In the genomic region with DNA sequence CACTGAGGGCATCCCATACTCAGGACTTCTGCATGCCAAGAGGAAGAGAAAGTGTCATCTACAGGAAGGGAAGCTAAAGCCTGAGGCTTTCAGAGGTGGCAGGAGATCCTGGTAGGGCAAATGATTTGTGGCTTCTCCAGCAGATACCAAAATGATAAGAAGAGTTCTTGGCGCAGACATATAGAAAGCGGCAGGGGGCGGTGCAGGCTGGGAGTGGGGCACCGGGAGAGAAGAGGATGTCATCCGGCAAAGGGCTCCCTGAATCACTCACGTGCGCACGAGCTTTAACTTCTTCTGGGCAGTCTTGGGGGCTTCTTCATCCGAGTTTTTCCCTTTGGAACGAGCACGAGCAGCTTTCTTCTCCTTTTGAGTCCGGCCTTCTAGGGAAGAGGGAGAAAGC, we compare ENCODE assay signal across 1 cellular context.
TF ChIP-seq lines count a peak whose summit lies in the region.

No MANE protein-coding gene starts in this region.

TF ChIP-seq in GM23338, 12 proteins besides CTCF, POLR2A, EP300 and RAD21:
- TF ChIP-seq, protein P1, sequence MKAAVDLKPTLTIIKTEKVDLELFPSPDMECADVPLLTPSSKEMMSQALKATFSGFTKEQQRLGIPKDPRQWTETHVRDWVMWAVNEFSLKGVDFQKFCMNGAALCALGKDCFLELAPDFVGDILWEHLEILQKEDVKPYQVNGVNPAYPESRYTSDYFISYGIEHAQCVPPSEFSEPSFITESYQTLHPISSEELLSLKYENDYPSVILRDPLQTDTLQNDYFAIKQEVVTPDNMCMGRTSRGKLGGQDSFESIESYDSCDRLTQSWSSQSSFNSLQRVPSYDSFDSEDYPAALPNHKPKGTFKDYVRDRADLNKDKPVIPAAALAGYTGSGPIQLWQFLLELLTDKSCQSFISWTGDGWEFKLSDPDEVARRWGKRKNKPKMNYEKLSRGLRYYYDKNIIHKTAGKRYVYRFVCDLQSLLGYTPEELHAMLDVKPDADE (IDR thresholded peaks at IDR 0.05): no peak
- TF ChIP-seq, protein P2, sequence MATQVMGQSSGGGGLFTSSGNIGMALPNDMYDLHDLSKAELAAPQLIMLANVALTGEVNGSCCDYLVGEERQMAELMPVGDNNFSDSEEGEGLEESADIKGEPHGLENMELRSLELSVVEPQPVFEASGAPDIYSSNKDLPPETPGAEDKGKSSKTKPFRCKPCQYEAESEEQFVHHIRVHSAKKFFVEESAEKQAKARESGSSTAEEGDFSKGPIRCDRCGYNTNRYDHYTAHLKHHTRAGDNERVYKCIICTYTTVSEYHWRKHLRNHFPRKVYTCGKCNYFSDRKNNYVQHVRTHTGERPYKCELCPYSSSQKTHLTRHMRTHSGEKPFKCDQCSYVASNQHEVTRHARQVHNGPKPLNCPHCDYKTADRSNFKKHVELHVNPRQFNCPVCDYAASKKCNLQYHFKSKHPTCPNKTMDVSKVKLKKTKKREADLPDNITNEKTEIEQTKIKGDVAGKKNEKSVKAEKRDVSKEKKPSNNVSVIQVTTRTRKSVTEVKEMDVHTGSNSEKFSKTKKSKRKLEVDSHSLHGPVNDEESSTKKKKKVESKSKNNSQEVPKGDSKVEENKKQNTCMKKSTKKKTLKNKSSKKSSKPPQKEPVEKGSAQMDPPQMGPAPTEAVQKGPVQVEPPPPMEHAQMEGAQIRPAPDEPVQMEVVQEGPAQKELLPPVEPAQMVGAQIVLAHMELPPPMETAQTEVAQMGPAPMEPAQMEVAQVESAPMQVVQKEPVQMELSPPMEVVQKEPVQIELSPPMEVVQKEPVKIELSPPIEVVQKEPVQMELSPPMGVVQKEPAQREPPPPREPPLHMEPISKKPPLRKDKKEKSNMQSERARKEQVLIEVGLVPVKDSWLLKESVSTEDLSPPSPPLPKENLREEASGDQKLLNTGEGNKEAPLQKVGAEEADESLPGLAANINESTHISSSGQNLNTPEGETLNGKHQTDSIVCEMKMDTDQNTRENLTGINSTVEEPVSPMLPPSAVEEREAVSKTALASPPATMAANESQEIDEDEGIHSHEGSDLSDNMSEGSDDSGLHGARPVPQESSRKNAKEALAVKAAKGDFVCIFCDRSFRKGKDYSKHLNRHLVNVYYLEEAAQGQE (IDR thresholded peaks at IDR 0.05; ENCODE audit: unreplicated experiment): no peak
- TF ChIP-seq EZH2phosphoT487 (IDR thresholded peaks at IDR 0.05; ENCODE audit: unreplicated experiment) (no peak), ZNF331 (CRISPR knock-in tag; IDR thresholded peaks at IDR 0.05; ENCODE audit: low read depth) (no peak), ZNF114 (CRISPR knock-in tag; IDR thresholded peaks at IDR 0.05) (no peak), NANOG (IDR thresholded peaks at IDR 0.05; ENCODE audit: borderline replicate concordance) (no peak), JUNB (IDR thresholded peaks at IDR 0.05; ENCODE audit: unreplicated experiment) (no peak), EZH2 (IDR thresholded peaks at IDR 0.05; ENCODE audit: low read depth, unreplicated experiment) (no peak), CREB1 (CRISPR knock-in tag; IDR thresholded peaks at IDR 0.05; ENCODE audit: low read depth) (no peak), STAT1 (IDR thresholded peaks at IDR 0.05; ENCODE audit: unreplicated experiment) (no peak), POLR2AphosphoS5 (IDR thresholded peaks at IDR 0.05; ENCODE audit: low read depth) (no peak)
- TF ChIP-seq, protein P3, sequence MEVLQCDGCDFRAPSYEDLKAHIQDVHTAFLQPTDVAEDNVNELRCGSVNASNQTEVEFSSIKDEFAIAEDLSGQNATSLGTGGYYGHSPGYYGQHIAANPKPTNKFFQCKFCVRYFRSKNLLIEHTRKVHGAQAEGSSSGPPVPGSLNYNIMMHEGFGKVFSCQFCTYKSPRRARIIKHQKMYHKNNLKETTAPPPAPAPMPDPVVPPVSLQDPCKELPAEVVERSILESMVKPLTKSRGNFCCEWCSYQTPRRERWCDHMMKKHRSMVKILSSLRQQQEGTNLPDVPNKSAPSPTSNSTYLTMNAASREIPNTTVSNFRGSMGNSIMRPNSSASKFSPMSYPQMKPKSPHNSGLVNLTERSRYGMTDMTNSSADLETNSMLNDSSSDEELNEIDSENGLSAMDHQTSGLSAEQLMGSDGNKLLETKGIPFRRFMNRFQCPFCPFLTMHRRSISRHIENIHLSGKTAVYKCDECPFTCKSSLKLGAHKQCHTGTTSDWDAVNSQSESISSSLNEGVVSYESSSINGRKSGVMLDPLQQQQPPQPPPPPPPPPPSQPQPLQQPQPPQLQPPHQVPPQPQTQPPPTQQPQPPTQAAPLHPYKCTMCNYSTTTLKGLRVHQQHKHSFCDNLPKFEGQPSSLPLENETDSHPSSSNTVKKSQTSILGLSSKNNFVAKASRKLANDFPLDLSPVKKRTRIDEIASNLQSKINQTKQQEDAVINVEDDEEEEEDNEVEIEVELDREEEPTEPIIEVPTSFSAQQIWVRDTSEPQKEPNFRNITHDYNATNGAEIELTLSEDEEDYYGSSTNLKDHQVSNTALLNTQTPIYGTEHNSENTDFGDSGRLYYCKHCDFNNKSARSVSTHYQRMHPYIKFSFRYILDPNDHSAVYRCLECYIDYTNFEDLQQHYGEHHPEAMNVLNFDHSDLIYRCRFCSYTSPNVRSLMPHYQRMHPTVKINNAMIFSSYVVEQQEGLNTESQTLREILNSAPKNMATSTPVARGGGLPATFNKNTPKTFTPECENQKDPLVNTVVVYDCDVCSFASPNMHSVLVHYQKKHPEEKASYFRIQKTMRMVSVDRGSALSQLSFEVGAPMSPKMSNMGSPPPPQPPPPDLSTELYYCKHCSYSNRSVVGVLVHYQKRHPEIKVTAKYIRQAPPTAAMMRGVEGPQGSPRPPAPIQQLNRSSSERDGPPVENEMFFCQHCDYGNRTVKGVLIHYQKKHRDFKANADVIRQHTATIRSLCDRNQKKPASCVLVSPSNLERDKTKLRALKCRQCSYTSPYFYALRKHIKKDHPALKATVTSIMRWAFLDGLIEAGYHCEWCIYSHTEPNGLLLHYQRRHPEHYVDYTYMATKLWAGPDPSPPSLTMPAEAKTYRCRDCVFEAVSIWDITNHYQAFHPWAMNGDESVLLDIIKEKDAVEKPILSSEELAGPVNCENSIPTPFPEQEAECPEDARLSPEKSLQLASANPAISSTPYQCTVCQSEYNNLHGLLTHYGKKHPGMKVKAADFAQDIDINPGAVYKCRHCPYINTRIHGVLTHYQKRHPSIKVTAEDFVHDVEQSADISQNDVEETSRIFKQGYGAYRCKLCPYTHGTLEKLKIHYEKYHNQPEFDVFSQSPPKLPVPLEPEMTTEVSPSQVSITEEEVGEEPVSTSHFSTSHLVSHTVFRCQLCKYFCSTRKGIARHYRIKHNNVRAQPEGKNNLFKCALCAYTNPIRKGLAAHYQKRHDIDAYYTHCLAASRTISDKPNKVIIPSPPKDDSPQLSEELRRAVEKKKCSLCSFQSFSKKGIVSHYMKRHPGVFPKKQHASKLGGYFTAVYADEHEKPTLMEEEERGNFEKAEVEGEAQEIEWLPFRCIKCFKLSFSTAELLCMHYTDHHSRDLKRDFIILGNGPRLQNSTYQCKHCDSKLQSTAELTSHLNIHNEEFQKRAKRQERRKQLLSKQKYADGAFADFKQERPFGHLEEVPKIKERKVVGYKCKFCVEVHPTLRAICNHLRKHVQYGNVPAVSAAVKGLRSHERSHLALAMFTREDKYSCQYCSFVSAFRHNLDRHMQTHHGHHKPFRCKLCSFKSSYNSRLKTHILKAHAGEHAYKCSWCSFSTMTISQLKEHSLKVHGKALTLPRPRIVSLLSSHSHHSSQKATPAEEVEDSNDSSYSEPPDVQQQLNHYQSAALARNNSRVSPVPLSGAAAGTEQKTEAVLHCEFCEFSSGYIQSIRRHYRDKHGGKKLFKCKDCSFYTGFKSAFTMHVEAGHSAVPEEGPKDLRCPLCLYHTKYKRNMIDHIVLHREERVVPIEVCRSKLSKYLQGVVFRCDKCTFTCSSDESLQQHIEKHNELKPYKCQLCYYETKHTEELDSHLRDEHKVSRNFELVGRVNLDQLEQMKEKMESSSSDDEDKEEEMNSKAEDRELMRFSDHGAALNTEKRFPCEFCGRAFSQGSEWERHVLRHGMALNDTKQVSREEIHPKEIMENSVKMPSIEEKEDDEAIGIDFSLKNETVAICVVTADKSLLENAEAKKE (CRISPR knock-in tag; IDR thresholded peaks at IDR 0.05): no peak
